22 cellular contexts compared by ENCODE assay signal in the genomic region with DNA sequence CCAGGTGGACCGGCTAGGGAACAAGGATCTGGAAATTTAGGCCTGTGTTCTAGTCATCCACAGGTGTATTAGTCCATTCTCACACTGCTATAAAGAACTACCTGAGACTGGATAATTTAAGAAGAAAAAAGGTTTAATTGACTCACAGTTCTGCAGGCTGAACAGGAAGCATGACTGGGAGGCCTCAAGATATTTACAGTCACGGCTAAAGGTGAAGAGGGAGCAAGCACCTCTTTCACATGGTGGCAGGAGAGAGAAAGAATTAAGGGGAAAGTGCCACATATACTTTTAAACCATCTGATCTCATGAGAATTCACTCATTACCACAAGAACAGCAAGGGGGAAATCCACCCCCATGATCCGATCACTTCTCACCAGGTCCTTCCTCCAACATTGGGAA.
"Had no signal": no experiment of that assay in that cellular context is flagged by ENCODE, and none has a peak within 500 bp of the region (broad histone marks: within the 10 kb centered on the region; RNA-seq: fewer than 3 reads in every experiment).

No MANE protein-coding gene starts in this region.

- H3K4me3 Mint-ChIP-seq: activated CD4-positive, alpha-beta memory T cell treated with anti-CD3 and anti-CD28 coated beads for 36 hours; activated CD4-positive, alpha-beta T cell treated with anti-CD3 and anti-CD28 coated beads, Interleukin-2, amount 10 ng/mL, durations not matched to agents 24 days and 14 days; activated naive CD4-positive, alpha-beta T cell treated with anti-CD3 and anti-CD28 coated beads, Interleukin-2, amount 10 ng/mL, durations not matched to agents 7 days and 5 days; activated naive CD8-positive, alpha-beta T cell treated with anti-CD3 and anti-CD28 coated beads for 36 hours; T-helper 17 cell; WTC11 had no signal

- H3K27me3 ChIP-seq: brain microvascular endothelial cell had no signal

- H3K36me3 ChIP-seq: brain microvascular endothelial cell had no signal

- H3K36me3 Mint-ChIP-seq: activated CD4-positive, alpha-beta memory T cell treated with anti-CD3 and anti-CD28 coated beads for 36 hours; activated naive CD4-positive, alpha-beta T cell treated with anti-CD3 and anti-CD28 coated beads, Interleukin-2, amount 10 ng/mL, durations not matched to agents 7 days and 5 days; activated naive CD8-positive, alpha-beta T cell treated with anti-CD3 and anti-CD28 coated beads for 36 hours; WTC11 had no signal

- H3K9me3 Mint-ChIP-seq: activated CD4-positive, alpha-beta memory T cell treated with anti-CD3 and anti-CD28 coated beads for 36 hours; activated naive CD4-positive, alpha-beta T cell treated with anti-CD3 and anti-CD28 coated beads, Interleukin-2, amount 10 ng/mL, durations not matched to agents 7 days and 5 days had no signal

- H3K4me1 Mint-ChIP-seq: activated naive CD4-positive, alpha-beta T cell treated with anti-CD3 and anti-CD28 coated beads, Interleukin-2, amount 10 ng/mL, durations not matched to agents 7 days and 5 days; activated naive CD8-positive, alpha-beta T cell treated with anti-CD3 and anti-CD28 coated beads for 36 hours; T-helper 17 cell had no signal

- H3K27ac Mint-ChIP-seq: activated CD4-positive, alpha-beta memory T cell treated with anti-CD3 and anti-CD28 coated beads for 36 hours; activated CD4-positive, alpha-beta T cell treated with anti-CD3 and anti-CD28 coated beads, Interleukin-2, amount 10 ng/mL, durations not matched to agents 24 days and 14 days; activated naive CD4-positive, alpha-beta T cell treated with anti-CD3 and anti-CD28 coated beads, Interleukin-2, amount 10 ng/mL, durations not matched to agents 7 days and 5 days; activated naive CD8-positive, alpha-beta T cell treated with anti-CD3 and anti-CD28 coated beads for 36 hours; activated T-helper 2 cell treated with anti-CD3 and anti-CD28 coated beads, Interferon-gamma antibody, Interleukin-2, Interleukin-4, amounts not matched to agents 10 μg/mL and 5 μg/mL and 100 μg/mL, durations not matched to agents 14 hours and 24 hours and 36 hours; T-helper 17 cell; WTC11 had no signal

- ATAC-seq: T-helper 17 cell, WTC11 had no signal

- H3K27ac ChIP-seq: brain microvascular endothelial cell had no signal

- DNase-seq: activated CD4-positive, alpha-beta memory T cell treated with anti-CD3 and anti-CD28 coated beads for 36 hours; activated CD4-positive, alpha-beta T cell treated with anti-CD3 and anti-CD28 coated beads, Interleukin-2, amount 10 ng/mL, durations not matched to agents 24 days and 14 days; activated CD4-positive, CD25-positive, alpha-beta regulatory T cell treated with anti-CD3 and anti-CD28 coated beads, Interleukin-2, amount 50 U/mL, for 72 hours; activated CD8-positive, alpha-beta memory T cell treated with anti-CD3 and anti-CD28 coated beads for 24 hours; activated gamma-delta T cell treated with Interleukin-2 at 50 U/mL for 16 hours; activated naive CD4-positive, alpha-beta T cell treated with anti-CD3 and anti-CD28 coated beads, Interleukin-2, amount 10 ng/mL, durations not matched to agents 7 days and 5 days; activated naive CD8-positive, alpha-beta T cell treated with anti-CD3 and anti-CD28 coated beads for 36 hours; activated T-cell treated with anti-CD3 and anti-CD28 coated beads, Interleukin-2, amount 50 U/mL, for 48 hours; brain microvascular endothelial cell; cerebellar nuclear complex; Kasumi-1; NCI-H1105 treated with DMSO at 0.1 percent for 48 hours; NCI-H1436 treated with DMSO at 0.1 percent for 48 hours; NCI-H187; NCI-H2081; NCI-H510A treated with DMSO at 0.1 percent for 48 hours; NCI-H69; SIG-M5; T-helper 17 cell; T-helper 9 cell had no signal

- H3K27me3 Mint-ChIP-seq: activated CD4-positive, alpha-beta memory T cell treated with anti-CD3 and anti-CD28 coated beads for 36 hours; activated naive CD8-positive, alpha-beta T cell treated with anti-CD3 and anti-CD28 coated beads for 36 hours; T-helper 17 cell had no signal
